26 cellular contexts compared by ENCODE assay signal in genomic region chr16:56664506-56664905, GRCh38. TPM values are rescaled to one million over a fixed set of nuclear protein-coding genes. Genes with fewer than 3 reads are reported as not detected.
"Had no signal": no experiment of that assay in that cellular context is flagged by ENCODE, and none has a peak within 500 bp of the region (broad histone marks: within the 10 kb centered on the region; RNA-seq: fewer than 3 reads in every experiment).

No MANE protein-coding gene starts in this region.

- H3K4me1 ChIP-seq: SJSA1 had no signal

- H3K27ac ChIP-seq: HL-60, SJSA1, SK-N-MC had no signal

- H3K9me3 ChIP-seq: MG63, SJSA1 had no signal

- ATAC-seq: T-cell had no signal

- H3K4me3 ChIP-seq: MG63, SJSA1, SK-N-MC had no signal

- FAIRE-seq: RCC 7860 had no signal

- H3K36me3 ChIP-seq: MG63, SJSA1 had no signal

- DNase-seq: Karpas-422, KG1, MG63, NCI-H1092, NCI-H1105 treated with DMSO at 0.1 percent for 48 hours, NCI-H1417 treated with DMSO at 0.1 percent for 48 hours, NCI-H146, NCI-H1694 treated with DMSO at 0.1 percent for 48 hours, NCI-H1930, NCI-H2081, NCI-H2107, NCI-H226, NCI-H446, NCI-H510A, NCI-H524 treated with DMSO at 0.1 percent for 48 hours, NCI-H69, NCI-H774, Right ventricle myocardium superior, RPMI8226, SIG-M5, SW 1271, T-cell had no signal

- H3K27me3 ChIP-seq: MG63 had no signal

RNA-seq across cellular contexts. Expression of gene MT1G, which starts 3.4 kb away (rescaled TPM):
- total RNA-seq: SJSA1 had no signal

RNA-seq across cellular contexts. Expression of gene MT1H, which starts 5.1 kb away (rescaled TPM):
- total RNA-seq: Right ventricle myocardium superior, SJSA1 had no signal

RNA-seq across cellular contexts. Expression of gene MT1F, which starts 6.7 kb away (rescaled TPM):
- total RNA-seq: SJSA1 had no signal

RNA-seq across cellular contexts. Expression of gene MT1B, which starts 12.8 kb away (rescaled TPM):
- total RNA-seq: Right ventricle myocardium superior, SJSA1, T-cell had no signal
